Comparison of ENCODE assay signal across 12 cellular contexts in genomic region chr1:29569971-29570634, GRCh38.
DNase-seq lines count a peak whose midpoint lies in the region; ATAC-seq and TF ChIP-seq lines count a peak whose summit lies in the region.
"Had no signal": no experiment of that assay in that cellular context is flagged by ENCODE, and none has a peak within 500 bp of the region (broad histone marks: within the 10 kb centered on the region; RNA-seq: fewer than 3 reads in every experiment).

No MANE protein-coding gene starts in this region.

- peak overlapping the region; percentile 69 for H3K9ac ChIP-seq in PC-3 (ENCODE audit: low read length)

- H3K9me3 Mint-ChIP-seq in mesothelial cell of epicardium = peaks cover 24% of the 10 kb centered on the region

- H3K4me3 ChIP-seq in PC-3 (ENCODE audit: low read length) = no peak overlapping the region
- H3K4me3 ChIP-seq in epithelial cell of proximal tubule (ENCODE audit: low read depth, low read length) = no peak overlapping the region
- H3K4me3 ChIP-seq in osteoblast (ENCODE audit: insufficient read depth, low read length) = no peak overlapping the region
- no peak overlapping the region for H3K4me3 ChIP-seq in prostate gland
- H3K4me3 ChIP-seq: upper lobe of left lung had no signal

- TF ChIP-seq CTCF in PC-3 (conservative IDR thresholded peaks at IDR 0.05; ENCODE audit: low read depth, low read length) (no peak), epithelial cell of proximal tubule (conservative IDR thresholded peaks at IDR 0.05; ENCODE audit: low read depth, low read length) (no peak), osteoblast (IDR thresholded peaks at IDR 0.05; ENCODE audit: extremely low read depth, low read depth, low read length) (no peak), mesothelial cell of epicardium (IDR thresholded peaks at IDR 0.05; ENCODE audit: unreplicated experiment) (no peak), prostate gland (IDR thresholded peaks at IDR 0.05) (no peak)

- no peaks in the 10 kb centered on the region for H3K9me2 ChIP-seq in PC-3 (replicated peaks; ENCODE audit: low read length)

- H3K27ac Mint-ChIP-seq in mesothelial cell of epicardium = no peak overlapping the region

- 84% methylated on average over 5 of the region's 5 CpGs for WGBS in prostate gland

- DNase-seq in DMS53 (lab: John Stamatoyannopoulos, UW) (peak; percentile 81), PC-3 (peak; percentile 99), epithelial cell of proximal tubule (ENCODE audit: low read depth) (peak; percentile 95), osteoblast (ENCODE audit: insufficient read length, low spot score, missing footprints) (peak; percentile 84), C1 segment of cervical spinal cord (lab: John Stamatoyannopoulos, UW) (no peak), mesothelial cell of epicardium (ENCODE audit: low spot score in 2 of 2, unreplicated experiment in 2 of 2) (no peak), prostate gland (ENCODE audit: low spot score) (no peak)
- DNase-seq: activated effector memory CD4-positive, alpha-beta T cell treated with Interleukin-2 at 50 U/mL for 16 hours; DMS79; NCI-H1694 treated with DMSO at 0.1 percent for 48 hours; upper lobe of left lung had no signal

- H3K4me1 ChIP-seq in PC-3 (ENCODE audit: insufficient read depth, low read length) (peaks cover 31% of the 10 kb centered on the region), osteoblast (ENCODE audit: insufficient read depth, low read length) (peaks cover 19% of the 10 kb centered on the region), prostate gland (replicated peaks) (no peaks in the 10 kb centered on the region)
- H3K4me1 ChIP-seq: upper lobe of left lung had no signal

- H3K27ac ChIP-seq in PC-3 (ENCODE audit: low read length) = peak overlapping the region; percentile 96
- no peak overlapping the region for H3K27ac ChIP-seq in osteoblast (ENCODE audit: low read depth, low read length)
- no peak overlapping the region for H3K27ac ChIP-seq in prostate gland
- H3K27ac ChIP-seq: upper lobe of left lung had no signal

- ATAC-seq in PC-3 (peak; percentile 98), HG02678 (IDR thresholded peaks at IDR 0.05; ENCODE audit: unreplicated experiment) (no peak)

- no TSS peak for BruUV-seq in PC-3 (replicated peaks; lab: Mats Ljungman, UMichigan)

- peaks cover 7% of the 10 kb centered on the region for H3K27me3 Mint-ChIP-seq in mesothelial cell of epicardium (ENCODE audit: low read depth)

- peaks cover 7% of the 10 kb centered on the region for H3F3A ChIP-seq in PC-3 (ENCODE audit: low read length, unreplicated experiment)

- H2AFZ ChIP-seq in PC-3 (ENCODE audit: low read length) (no peak overlapping the region), osteoblast (ENCODE audit: low read length) (no peak overlapping the region)

- intact Hi-C loops in PC-3 (cut with micrococcal nuclease) = loop anchor here (1.0 to 5.0 kb wide), 7 partner anchors 21 to 333 kb away; partner anchors contain the start of gene PTPRU
- intact Hi-C loops in prostate gland (cut with DNase I) = no loop called here

- H3K4me3 Mint-ChIP-seq in mesothelial cell of epicardium = no peak overlapping the region

- H3K27me3 ChIP-seq in PC-3 (ENCODE audit: low read length) (no peaks in the 10 kb centered on the region), osteoblast (ENCODE audit: insufficient read depth, low read length) (no peaks in the 10 kb centered on the region), prostate gland (replicated peaks; ENCODE audit: insufficient read depth) (no peaks in the 10 kb centered on the region)
- H3K27me3 ChIP-seq: upper lobe of left lung had no signal

- CTCF ChIA-PET in PC-3 (lab: Charles Lee) = no interaction called here

- TF ChIP-seq POLR2A in prostate gland (IDR thresholded peaks at IDR 0.05) = no peak

- H3K36me3 ChIP-seq in PC-3 (ENCODE audit: low read depth, low read length) (peaks cover 24% of the 10 kb centered on the region; the same call in 1 of the 2 replicates), osteoblast (ENCODE audit: insufficient read depth, low read length) (no peaks in the 10 kb centered on the region), prostate gland (no peaks in the 10 kb centered on the region)
- H3K36me3 ChIP-seq: upper lobe of left lung had no signal

- H3K36me3 Mint-ChIP-seq in mesothelial cell of epicardium = no peaks in the 10 kb centered on the region

- peak overlapping the region; percentile 66 for H3K4me2 ChIP-seq in PC-3 (ENCODE audit: low read length)
- H3K4me2 ChIP-seq in osteoblast (ENCODE audit: insufficient read depth, low read length) = peak overlapping the region; percentile 12

- POLR2A ChIA-PET in PC-3 (lab: Charles Lee; ENCODE audit: unreplicated experiment) = interaction anchor here (0.6 kb wide), 1 partner anchor 299 kb away, joined by 3 read pairs; no protein-coding TSS in a partner anchor

- H4K20me1 ChIP-seq in PC-3 (ENCODE audit: low read length) = no peaks in the 10 kb centered on the region
- H4K20me1 ChIP-seq in osteoblast (ENCODE audit: insufficient read depth, low read length) = no peaks in the 10 kb centered on the region

- H3K79me2 ChIP-seq in PC-3 (ENCODE audit: low read length) = no peaks in the 10 kb centered on the region
- H3K79me2 ChIP-seq in osteoblast (ENCODE audit: insufficient read depth, low read length) = no peaks in the 10 kb centered on the region

- H3K9me3 ChIP-seq in PC-3 (ENCODE audit: low read length) = peaks cover 30% of the 10 kb centered on the region
- H3K9me3 ChIP-seq in osteoblast (ENCODE audit: low read depth, low read length) = peaks cover 2% of the 10 kb centered on the region
- H3K9me3 ChIP-seq in prostate gland = no peaks in the 10 kb centered on the region

- no peaks in the 10 kb centered on the region for H3K4me1 Mint-ChIP-seq in mesothelial cell of epicardium

Comparison
In these comparisons a context has a peak if more than half of its experiments do, and no peak if none do; other contexts are left out.
1. DNase-seq: peak in DMS53 (single experiment), PC-3 (single experiment), epithelial cell of proximal tubule (single experiment) and osteoblast (single experiment); none in C1 segment of cervical spinal cord (0 of 14), mesothelial cell of epicardium (0 of 2) and prostate gland (single experiment).